ENCODE assay signal across 1 cellular context in genomic region chr3:963255-963654, GRCh38.
TF ChIP-seq lines count a peak whose summit lies in the region.

No MANE protein-coding gene starts in this region.

TF ChIP-seq in HepG2, 621 proteins besides CTCF, POLR2A, EP300 and RAD21:
- peak in 1 of 2 experiments; percentile 44; a peak in 2 of 4 replicates for TF ChIP-seq MAFK (conservative IDR thresholded peaks at IDR 0.05 in 1 of 2, IDR thresholded peaks at IDR 0.05 in 1 of 2; ENCODE audit: low read length in 2 of 2)
- 0 out of 2 replicates have a peak, but pooled peaks have one; percentile 16 for TF ChIP-seq MAFF (IDR thresholded peaks at IDR 0.05; ENCODE audit: low read depth, low read length)
- no peak for TF ChIP-seq ZNF788 (CRISPR knock-in tag; IDR thresholded peaks at IDR 0.05; ENCODE audit: borderline replicate concordance)
